Comparison of ENCODE assay signal across 19 cellular contexts in the genomic region with DNA sequence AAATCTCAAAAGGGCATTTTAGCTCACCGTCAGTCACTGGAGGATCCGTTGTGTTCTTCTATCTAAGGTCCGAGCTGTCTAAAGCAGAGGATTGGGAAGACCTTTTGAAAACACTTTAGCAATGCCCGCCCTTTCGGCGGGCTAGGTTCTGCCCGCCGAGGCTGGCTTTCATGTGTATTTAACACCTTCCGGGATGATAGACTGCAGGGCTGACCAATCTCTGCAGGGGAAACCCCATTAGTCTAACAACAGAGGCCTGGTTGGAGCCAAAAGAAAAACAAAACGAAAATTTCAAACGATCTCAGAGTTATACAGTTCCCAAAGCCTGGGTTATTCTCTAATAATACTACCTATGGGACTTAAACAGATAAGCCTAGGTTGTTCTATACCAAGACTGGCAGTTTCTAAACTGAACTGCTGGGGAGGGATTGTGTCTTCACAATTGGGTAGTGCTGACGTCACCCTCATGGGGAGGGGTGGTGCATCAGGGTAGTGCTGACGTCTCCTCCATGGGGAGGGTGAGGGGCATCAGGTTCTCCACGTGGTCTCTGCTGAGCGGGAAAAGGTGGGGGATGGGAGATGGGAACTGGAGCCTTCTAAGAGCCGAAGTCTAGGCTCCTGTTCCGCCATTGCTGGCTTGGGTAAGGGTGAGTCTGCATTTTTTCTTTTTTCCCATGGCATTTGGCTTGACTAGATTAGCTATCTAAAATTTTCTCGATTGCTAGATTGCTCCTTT. TPM values are rescaled to one million over a fixed set of nuclear protein-coding genes. Genes with fewer than 3 reads are reported as not detected.
A peak's percentile ranks its signal among the peaks of the same experiment; 100 is the strongest.
DNase-seq lines count a peak whose midpoint lies in the region; ATAC-seq and TF ChIP-seq lines count a peak whose summit lies in the region.
"Had no signal": no experiment of that assay in that cellular context is flagged by ENCODE, and none has a peak within 500 bp of the region (broad histone marks: within the 10 kb centered on the region; RNA-seq: fewer than 3 reads in every experiment).

No MANE protein-coding gene starts in this region.

- H3K4me1 ChIP-seq in HEK293 (ENCODE audit: control insufficient read depth, insufficient read depth, low read length): no peaks in the 10 kb centered on the region
- H3K4me1 ChIP-seq in upper lobe of left lung: no peaks in the 10 kb centered on the region

- no peak for TF ChIP-seq POLR2A in upper lobe of left lung (IDR thresholded peaks at IDR 0.05)

- no peak for ATAC-seq in GM21381 (IDR thresholded peaks at IDR 0.05; ENCODE audit: unreplicated experiment)
- no peak for ATAC-seq in upper lobe of left lung (ENCODE audit: low FRiP score in 2 of 2)
- no peak for ATAC-seq in HG02623 (IDR thresholded peaks at IDR 0.05; ENCODE audit: unreplicated experiment)
- ATAC-seq: Panc1, Right ventricle myocardium inferior had no signal

- POLR2A ChIA-PET in HEK293 (lab: Yijun Ruan, JAX): no interaction called here

- H3K4me3 ChIP-seq in HEK293 (ENCODE audit: low read depth, low read length) (no peak overlapping the region), upper lobe of left lung (no peak overlapping the region)
- H3K4me3 ChIP-seq: SK-N-MC had no signal

- 75 to 99% methylated on average over 11 to 18 of the region's 18 CpGs for WGBS in upper lobe of left lung, 2 donors

- CTCF ChIA-PET in HEK293 (lab: Yijun Ruan, JAX): interaction anchor here (0.6 kb wide), 1 partner anchor 256 kb away, joined by 4 read pairs; no protein-coding TSS in a partner anchor

- peak; percentile 95 for DNase-seq in ELF-1 (ENCODE audit: low read depth, low spot score)
- DNase-seq in OCI-M1 (lab: John Stamatoyannopoulos, UW): peak; percentile 16
- peak; percentile 25 for DNase-seq in iPS DF 19.7 (ENCODE audit: low read depth, low spot score)
- no peak for DNase-seq in upper lobe of left lung
- DNase-seq: Calu3, DMS79, GF-D8, KBM-7, MV-4-11, NCI-H1417, NCI-H2029, NCI-H226, NCI-H526 treated with DMSO at 0.1 percent for 48 hours had no signal

- H3K9me3 ChIP-seq in HEK293 (ENCODE audit: control insufficient read depth, insufficient read depth, low read depth, low read length) (no peaks in the 10 kb centered on the region; the same call in 1 of the 2 replicates), upper lobe of left lung (no peaks in the 10 kb centered on the region)

- H3K36me3 ChIP-seq in HEK293 (ENCODE audit: control insufficient read depth in 2 of 2, insufficient read depth in 1 of 2, low read length in 2 of 2) (no peaks in the 10 kb centered on the region), upper lobe of left lung (no peaks in the 10 kb centered on the region)

- TF ChIP-seq EP300 in upper lobe of left lung (IDR thresholded peaks at IDR 0.05): no peak

- no peaks in the 10 kb centered on the region for H3K27me3 ChIP-seq in upper lobe of left lung

- H3K27ac ChIP-seq in HEK293 (ENCODE audit: extremely low read depth, low read depth, low read length): no peak overlapping the region
- no peak overlapping the region for H3K27ac ChIP-seq in upper lobe of left lung
- H3K27ac ChIP-seq: SK-N-MC had no signal

- no peak for TF ChIP-seq CTCF in HEK293 (tag by site-specific recombination; IDR thresholded peaks at IDR 0.05)
- no peak for TF ChIP-seq CTCF in upper lobe of left lung (IDR thresholded peaks at IDR 0.05)

TF ChIP-seq in HEK293, 187 proteins besides CTCF, POLR2A, EP300 and RAD21:
- TF ChIP-seq, protein P1, sequence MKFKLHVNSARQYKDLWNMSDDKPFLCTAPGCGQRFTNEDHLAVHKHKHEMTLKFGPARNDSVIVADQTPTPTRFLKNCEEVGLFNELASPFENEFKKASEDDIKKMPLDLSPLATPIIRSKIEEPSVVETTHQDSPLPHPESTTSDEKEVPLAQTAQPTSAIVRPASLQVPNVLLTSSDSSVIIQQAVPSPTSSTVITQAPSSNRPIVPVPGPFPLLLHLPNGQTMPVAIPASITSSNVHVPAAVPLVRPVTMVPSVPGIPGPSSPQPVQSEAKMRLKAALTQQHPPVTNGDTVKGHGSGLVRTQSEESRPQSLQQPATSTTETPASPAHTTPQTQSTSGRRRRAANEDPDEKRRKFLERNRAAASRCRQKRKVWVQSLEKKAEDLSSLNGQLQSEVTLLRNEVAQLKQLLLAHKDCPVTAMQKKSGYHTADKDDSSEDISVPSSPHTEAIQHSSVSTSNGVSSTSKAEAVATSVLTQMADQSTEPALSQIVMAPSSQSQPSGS (tag by site-specific recombination; IDR thresholded peaks at IDR 0.05; ENCODE audit: low read depth): peak; percentile 71; the same call in 1 of the 2 replicates
- TF ChIP-seq ZBTB21 (tag by site-specific recombination; IDR thresholded peaks at IDR 0.05) (peak; percentile 57; the same call in 1 of the 2 replicates), ZNF24 (tag by site-specific recombination; IDR thresholded peaks at IDR 0.05) (no peak), SETDB1 (IDR thresholded peaks at IDR 0.05; ENCODE audit: insufficient read length, low read length) (peak; percentile 39)
- TF ChIP-seq, protein P2, sequence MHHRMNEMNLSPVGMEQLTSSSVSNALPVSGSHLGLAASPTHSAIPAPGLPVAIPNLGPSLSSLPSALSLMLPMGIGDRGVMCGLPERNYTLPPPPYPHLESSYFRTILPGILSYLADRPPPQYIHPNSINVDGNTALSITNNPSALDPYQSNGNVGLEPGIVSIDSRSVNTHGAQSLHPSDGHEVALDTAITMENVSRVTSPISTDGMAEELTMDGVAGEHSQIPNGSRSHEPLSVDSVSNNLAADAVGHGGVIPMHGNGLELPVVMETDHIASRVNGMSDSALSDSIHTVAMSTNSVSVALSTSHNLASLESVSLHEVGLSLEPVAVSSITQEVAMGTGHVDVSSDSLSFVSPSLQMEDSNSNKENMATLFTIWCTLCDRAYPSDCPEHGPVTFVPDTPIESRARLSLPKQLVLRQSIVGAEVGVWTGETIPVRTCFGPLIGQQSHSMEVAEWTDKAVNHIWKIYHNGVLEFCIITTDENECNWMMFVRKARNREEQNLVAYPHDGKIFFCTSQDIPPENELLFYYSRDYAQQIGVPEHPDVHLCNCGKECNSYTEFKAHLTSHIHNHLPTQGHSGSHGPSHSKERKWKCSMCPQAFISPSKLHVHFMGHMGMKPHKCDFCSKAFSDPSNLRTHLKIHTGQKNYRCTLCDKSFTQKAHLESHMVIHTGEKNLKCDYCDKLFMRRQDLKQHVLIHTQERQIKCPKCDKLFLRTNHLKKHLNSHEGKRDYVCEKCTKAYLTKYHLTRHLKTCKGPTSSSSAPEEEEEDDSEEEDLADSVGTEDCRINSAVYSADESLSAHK (tag by site-specific recombination; IDR thresholded peaks at IDR 0.05): peak; percentile 63; the same call in 1 of the 2 replicates
TF ChIP-seq in HEK293: peak in this region for 4.

RNA-seq across cellular contexts. Expression of a gene that starts 14.8 kb away (rescaled TPM):
- 10 to 100 TPM; 17.9 to 58.7 (median 31.1) TPM for total RNA-seq in upper lobe of left lung

RNA-seq across cellular contexts. Expression of a gene that starts 28.4 kb away (rescaled TPM):
- 10 to 100 TPM in 5 of 6 donors, 1 to 10 TPM in 1; 4.8 to 28.3 (median 22.1) TPM for total RNA-seq in upper lobe of left lung

RNA-seq across cellular contexts. Expression of a gene that starts 54.3 kb away (rescaled TPM):
- 10 to 100 TPM in 5 of 6 donors, 1 to 10 TPM in 1; 4.2 to 39.1 (median 18.0) TPM for total RNA-seq in upper lobe of left lung

Comparison
In these comparisons a context has a peak if more than half of its experiments do, and no peak if none do; other contexts are left out.
1. DNase-seq: peak in ELF-1 (single experiment), OCI-M1 (single experiment) and iPS DF 19.7 (single experiment); none in upper lobe of left lung (0 of 2).